In genomic region chr19:54328781-54329180, GRCh38 we compare ENCODE assay signal across 1 cellular context.
TF ChIP-seq lines count a peak whose summit lies in the region.

No MANE protein-coding gene starts in this region.

TF ChIP-seq in GM12878, 131 proteins besides CTCF, POLR2A, EP300 and RAD21:
- TF ChIP-seq BHLHE40 (IDR thresholded peaks at IDR 0.05; ENCODE audit: borderline replicate concordance in 1 of 2, low read depth in 2 of 2, low read length in 1 of 2) (peak in 1 of 2 experiments; percentile 32; a peak in 1 of 4 replicates), MEF2B (IDR thresholded peaks at IDR 0.05; ENCODE audit: partially characterized antibody, poor library complexity, severe bottlenecking) (peak; percentile 89), ZNF687 (IDR thresholded peaks at IDR 0.05) (peak; percentile 82), ZNF592 (IDR thresholded peaks at IDR 0.05) (0 out of 2 replicates have a peak, but pooled peaks have one; percentile 41)
